ENCODE assay signal across 1 cellular context in genomic region chr16:2515180-2515803, GRCh38.
TF ChIP-seq lines count a peak whose summit lies in the region.

No MANE protein-coding gene starts in this region.

TF ChIP-seq in H1, 55 proteins besides CTCF, POLR2A, EP300 and RAD21 (continued from another document):
- TF ChIP-seq KDM5A (IDR thresholded peaks at IDR 0.05; ENCODE audit: low read length) (no peak), EGR1 (IDR thresholded peaks at IDR 0.05; ENCODE audit: borderline replicate concordance, low read depth, low read length) (no peak), GABPA (IDR thresholded peaks at IDR 0.05; ENCODE audit: borderline replicate concordance, insufficient read depth, low read length) (no peak), SIRT6 (IDR thresholded peaks at IDR 0.05; ENCODE audit: low read length) (no peak), YY1 (IDR thresholded peaks at IDR 0.05; ENCODE audit: low read depth, low read length) (no peak), BRCA1 (IDR thresholded peaks at IDR 0.05; ENCODE audit: low read depth, low read length) (no peak), TCF12 (IDR thresholded peaks at IDR 0.05; ENCODE audit: low read depth, low read length) (no peak), TBP (IDR thresholded peaks at IDR 0.05; ENCODE audit: low read depth, low read length) (no peak), SRF (IDR thresholded peaks at IDR 0.05; ENCODE audit: low read depth, low read length) (no peak), TAF7 (optimal IDR thresholded peaks at IDR 0.05; ENCODE audit: borderline replicate concordance, low read depth, low read length) (no peak), SP2 (IDR thresholded peaks at IDR 0.05; ENCODE audit: low read length) (no peak), CTBP2 (IDR thresholded peaks at IDR 0.05; ENCODE audit: borderline replicate concordance, insufficient read depth, insufficient read length, low read length) (no peak), BACH1 (IDR thresholded peaks at IDR 0.05; ENCODE audit: low read length) (no peak)
- TF ChIP-seq, protein P1, sequence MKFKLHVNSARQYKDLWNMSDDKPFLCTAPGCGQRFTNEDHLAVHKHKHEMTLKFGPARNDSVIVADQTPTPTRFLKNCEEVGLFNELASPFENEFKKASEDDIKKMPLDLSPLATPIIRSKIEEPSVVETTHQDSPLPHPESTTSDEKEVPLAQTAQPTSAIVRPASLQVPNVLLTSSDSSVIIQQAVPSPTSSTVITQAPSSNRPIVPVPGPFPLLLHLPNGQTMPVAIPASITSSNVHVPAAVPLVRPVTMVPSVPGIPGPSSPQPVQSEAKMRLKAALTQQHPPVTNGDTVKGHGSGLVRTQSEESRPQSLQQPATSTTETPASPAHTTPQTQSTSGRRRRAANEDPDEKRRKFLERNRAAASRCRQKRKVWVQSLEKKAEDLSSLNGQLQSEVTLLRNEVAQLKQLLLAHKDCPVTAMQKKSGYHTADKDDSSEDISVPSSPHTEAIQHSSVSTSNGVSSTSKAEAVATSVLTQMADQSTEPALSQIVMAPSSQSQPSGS (IDR thresholded peaks at IDR 0.05; ENCODE audit: low read length), result no peak
TF ChIP-seq in H1: peak in this region for 0.
